In genomic region chr9:37753489-37754190, GRCh38 we compare ENCODE assay signal across 8 cellular contexts. TPM values are rescaled to one million over a fixed set of nuclear protein-coding genes. Genes with fewer than 3 reads are reported as not detected.
DNase-seq lines count a peak whose midpoint lies in the region; ATAC-seq and TF ChIP-seq lines count a peak whose summit lies in the region.

TRMT10B (plus strand) TSS chr9:37753805; CDS start chr9:37761932, 8,127 bp downstream.

- peak within 1 kb of the TSS; percentile 97 for H3K27ac Mint-ChIP-seq in activated CD4-positive, alpha-beta T cell treated with anti-CD3 and anti-CD28 coated beads, Interleukin-2, amount 10 ng/mL, durations not matched to agents 24 days and 14 days
- peak within 1 kb of the TSS; percentile 94 for H3K27ac Mint-ChIP-seq in dendritic cell treated with granulocyte-macrophage colony-stimulating factor and Interleukin-4, amounts not matched to agents 40 ng/mL and 50 ng/mL, for 4 days

- H3K9me3 ChIP-seq in A673 (ENCODE audit: low read depth, low read length, poor library complexity, severe bottlenecking), result no peaks in the 10 kb centered on the region

- peaks cover 6% of the 10 kb centered on the region for H3K9me3 Mint-ChIP-seq in activated CD4-positive, alpha-beta T cell treated with anti-CD3 and anti-CD28 coated beads, Interleukin-2, amount 10 ng/mL, durations not matched to agents 24 days and 14 days
- no peaks in the 10 kb centered on the region for H3K9me3 Mint-ChIP-seq in dendritic cell treated with granulocyte-macrophage colony-stimulating factor and Interleukin-4, amounts not matched to agents 40 ng/mL and 50 ng/mL, for 4 days

- peak; percentile 84 for DNase-seq in A673 (ENCODE audit: low spot score)
- peak; percentile 56 for DNase-seq in NCI-H345 treated with DMSO at 0.1 percent for 48 hours (lab: John Stamatoyannopoulos, UW; ENCODE audit: unreplicated experiment)
- peak; percentile 92 for DNase-seq in activated CD4-positive, alpha-beta T cell treated with anti-CD3 and anti-CD28 coated beads, Interleukin-2, amount 10 ng/mL, durations not matched to agents 24 days and 14 days
- DNase-seq in left lobe of liver (ENCODE audit: low spot score), result peak; percentile 72
- DNase-seq in stimulated activated CD4-positive, alpha-beta T cell treated with anti-CD3 and anti-CD28 coated beads, Interleukin-2, amount 100 ng/mL, for 4 hours (ENCODE audit: low read depth), result peak; percentile 70

- no peaks in the 10 kb centered on the region for H3K27me3 ChIP-seq in A673 (replicated peaks; ENCODE audit: insufficient read depth, low read depth, low read length, poor library complexity)

- peak within 1 kb of the TSS; percentile 99 for H3K4me3 Mint-ChIP-seq in activated CD4-positive, alpha-beta T cell treated with anti-CD3 and anti-CD28 coated beads, Interleukin-2, amount 10 ng/mL, durations not matched to agents 24 days and 14 days
- H3K4me3 Mint-ChIP-seq in dendritic cell treated with granulocyte-macrophage colony-stimulating factor and Interleukin-4, amounts not matched to agents 40 ng/mL and 50 ng/mL, for 4 days, result peak within 1 kb of the TSS; percentile 95

- no peak for TF ChIP-seq CTCF in A673 (conservative IDR thresholded peaks at IDR 0.05; ENCODE audit: low read depth, low read length)

- intact Hi-C loops in A673 (cut with micrococcal nuclease; ENCODE audit: unreplicated experiment), result no loop called here
- intact Hi-C loops in activated CD4-positive, alpha-beta T cell treated with anti-CD3 and anti-CD28 coated beads, Interleukin-2, amount 10 ng/mL, durations not matched to agents 24 days and 14 days (cut with micrococcal nuclease), result loop anchor here (1.0 to 2.0 kb wide), 5 partner anchors 32 to 288 kb away; partner anchors contain the start of genes DCAF10, EXOSC3, TOMM5 and ZBTB5
- intact Hi-C loops in dendritic cell treated with granulocyte-macrophage colony-stimulating factor and Interleukin-4, amounts not matched to agents 40 ng/mL and 50 ng/mL, for 4 days (cut with micrococcal nuclease), result loop anchor here (1.0 to 5.0 kb wide), 2 partner anchors 48 to 266 kb away; partner anchors contain the start of gene POLR1E

- H3K4me3 ChIP-seq in A673 (ENCODE audit: low read depth, low read length, poor library complexity, severe bottlenecking), result peak within 1 kb of the TSS; percentile 60

- BruUV-seq in A673 (replicated peaks; lab: Mats Ljungman, UMichigan), result TSS peak; percentile 86

- CTCF ChIA-PET in A673 (lab: Charles Lee), result no interaction called here

- peak within 1 kb of the TSS; percentile 53 for H3K27ac ChIP-seq in A673 (ENCODE audit: low read depth, low read length, poor library complexity, severe bottlenecking)

- no peaks in the 10 kb centered on the region for H3K27me3 Mint-ChIP-seq in activated CD4-positive, alpha-beta T cell treated with anti-CD3 and anti-CD28 coated beads, Interleukin-2, amount 10 ng/mL, durations not matched to agents 24 days and 14 days
- H3K27me3 Mint-ChIP-seq in dendritic cell treated with granulocyte-macrophage colony-stimulating factor and Interleukin-4, amounts not matched to agents 40 ng/mL and 50 ng/mL, for 4 days, result no peaks in the 10 kb centered on the region

- H3K4me1 ChIP-seq in A673 (ENCODE audit: insufficient read depth, low read length, poor library complexity, severe bottlenecking), result no peaks in the 10 kb centered on the region

- peaks cover 22% of the 10 kb centered on the region for H3K4me1 Mint-ChIP-seq in activated CD4-positive, alpha-beta T cell treated with anti-CD3 and anti-CD28 coated beads, Interleukin-2, amount 10 ng/mL, durations not matched to agents 24 days and 14 days
- peaks cover 18% of the 10 kb centered on the region for H3K4me1 Mint-ChIP-seq in dendritic cell treated with granulocyte-macrophage colony-stimulating factor and Interleukin-4, amounts not matched to agents 40 ng/mL and 50 ng/mL, for 4 days (ENCODE audit: low read depth)

- POLR2A ChIA-PET in A673 (lab: Charles Lee; ENCODE audit: low non-redundant PET), result no interaction called here

- H3K36me3 Mint-ChIP-seq in activated CD4-positive, alpha-beta T cell treated with anti-CD3 and anti-CD28 coated beads, Interleukin-2, amount 10 ng/mL, durations not matched to agents 24 days and 14 days (ENCODE audit: low read depth), result peaks cover 6% of the 10 kb centered on the region
- peaks cover 7% of the 10 kb centered on the region for H3K36me3 Mint-ChIP-seq in dendritic cell treated with granulocyte-macrophage colony-stimulating factor and Interleukin-4, amounts not matched to agents 40 ng/mL and 50 ng/mL, for 4 days (ENCODE audit: low read depth)

- H3K36me3 ChIP-seq in A673 (ENCODE audit: insufficient read depth, low read length, poor library complexity, severe bottlenecking), result no peaks in the 10 kb centered on the region

- peak; percentile 66 for TF ChIP-seq POLR2A in GM18526 (IDR thresholded peaks at IDR 0.05; ENCODE audit: extremely low read depth, insufficient read length)

- ATAC-seq in HG03103 (IDR thresholded peaks at IDR 0.05; ENCODE audit: low read depth, unreplicated experiment) (peak; percentile 85), left lobe of liver (peak; percentile 98)

RNA-seq across cellular contexts. Expression of gene TRMT10B, which starts in this region (rescaled TPM):
- 7.8 and 8.0 TPM in 2 replicates for total RNA-seq in A673 (2021)
- 12.4 and 13.2 TPM in 2 replicates for total RNA-seq in activated CD4-positive, alpha-beta T cell treated with anti-CD3 and anti-CD28 coated beads, Interleukin-2, amount 10 ng/mL, durations not matched to agents 24 days and 14 days
- 3.6 TPM for total RNA-seq in left lobe of liver

Comparison
In these comparisons a context has a peak if more than half of its experiments do, and no peak if none do; other contexts are left out.
1. Peak in every context shown above with its lines: DNase-seq, ATAC-seq, H3K4me3 ChIP-seq and H3K27ac ChIP-seq.